Comparison of ENCODE assay signal across 7 cellular contexts in the genomic region with DNA sequence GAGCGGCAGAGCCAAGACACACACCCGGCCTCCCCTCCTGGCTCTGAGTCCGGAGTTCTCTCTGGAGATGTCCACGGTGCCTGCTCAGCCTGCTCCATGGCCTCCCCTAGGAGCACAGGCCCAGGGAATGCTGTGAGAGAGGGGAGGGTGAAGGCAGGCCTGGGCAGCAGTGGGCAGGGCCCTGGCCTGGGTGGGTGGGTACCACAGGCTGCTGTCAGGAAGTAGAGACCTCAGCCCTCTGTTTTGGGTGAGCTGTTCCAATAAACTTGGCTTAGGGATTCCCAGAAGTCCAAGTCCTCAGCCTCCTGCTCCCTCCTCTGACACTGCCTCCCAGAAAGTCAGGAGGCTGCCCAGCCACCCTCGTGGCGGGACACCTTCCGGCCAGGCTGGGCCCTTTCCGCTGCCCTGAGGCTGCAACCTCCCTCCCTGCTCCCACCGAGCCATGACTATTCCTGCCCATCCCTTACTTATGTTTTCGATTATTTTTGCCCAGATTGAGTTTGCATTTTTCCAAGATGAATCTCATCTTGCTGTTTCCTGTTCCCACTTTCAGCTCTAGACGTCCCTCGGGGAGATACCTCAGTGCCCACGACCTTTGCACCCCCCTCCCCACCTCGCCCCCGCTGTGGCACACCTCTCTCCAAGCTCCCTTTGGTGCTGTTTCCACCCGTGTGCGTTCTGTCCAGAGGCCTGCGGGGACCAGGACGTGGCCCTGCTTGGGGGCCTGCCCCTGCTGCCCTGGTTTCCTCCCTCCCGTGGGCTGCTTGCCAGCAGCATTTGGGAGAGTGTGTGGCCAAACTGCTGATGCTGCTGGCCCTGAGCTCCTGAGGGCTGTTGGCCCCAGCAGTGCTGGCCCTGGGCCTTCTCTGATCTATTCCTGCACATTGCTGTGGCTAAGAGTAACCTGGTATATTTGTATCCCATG. TPM values are rescaled to one million over a fixed set of nuclear protein-coding genes. Genes with fewer than 3 reads are reported as not detected.
DNase-seq lines count a peak whose midpoint lies in the region; ATAC-seq lines count a peak whose summit lies in the region.
"Had no signal": no experiment of that assay in that cellular context is flagged by ENCODE, and none has a peak within 500 bp of the region (broad histone marks: within the 10 kb centered on the region; RNA-seq: fewer than 3 reads in every experiment).

No MANE protein-coding gene starts in this region.

- H3K4me1 ChIP-seq in ACC112 (ENCODE audit: control insufficient read depth, insufficient read depth, low read length, unreplicated experiment) = peaks cover 37% of the 10 kb centered on the region

- H3K36me3 Mint-ChIP-seq in activated CD8-positive, alpha-beta T cell treated with anti-CD3 and anti-CD28 coated beads, Interleukin-2, amount 10 ng/mL, durations not matched to agents 7 days and 5 days (ENCODE audit: low read depth) = no peaks in the 10 kb centered on the region

- CTCF ChIA-PET in activated CD8-positive, alpha-beta T cell treated with anti-CD3 and anti-CD28 coated beads, Interleukin-2, amount 10 ng/mL, durations not matched to agents 7 days and 5 days (lab: Charles Lee) = interaction anchor here (0.9 to 3.0 kb wide), 3 partner anchors 9 to 109 kb away, joined by 3 to 8 read pairs (median 4); no protein-coding TSS in a partner anchor

- H3K27me3 Mint-ChIP-seq in activated CD8-positive, alpha-beta T cell treated with anti-CD3 and anti-CD28 coated beads, Interleukin-2, amount 10 ng/mL, durations not matched to agents 7 days and 5 days (ENCODE audit: low read depth) = peaks cover 2% of the 10 kb centered on the region

- H3K27ac ChIP-seq in ACC112 (ENCODE audit: low read depth, low read length) = peak overlapping the region; percentile 98
- H3K27ac ChIP-seq: PC-9 had no signal

- POLR2A ChIA-PET in activated CD8-positive, alpha-beta T cell treated with anti-CD3 and anti-CD28 coated beads, Interleukin-2, amount 10 ng/mL, durations not matched to agents 7 days and 5 days (lab: Charles Lee) = no interaction called here

- peak in 34 of 58 donors; percentile 9 to 71 (median 42) for DNase-seq in anterior cingulate cortex (lab: John Stamatoyannopoulos, UW)
- DNase-seq in kidney tubule cell (ENCODE audit: low spot score) = peak; percentile 62
- DNase-seq in activated CD8-positive, alpha-beta T cell treated with anti-CD3 and anti-CD28 coated beads, Interleukin-2, amount 10 ng/mL, durations not matched to agents 7 days and 5 days = no peak
- DNase-seq in DMS53 (lab: John Stamatoyannopoulos, UW) = no peak
- DNase-seq: PC-9 had no signal

- H3K36me3 ChIP-seq in ACC112 (ENCODE audit: insufficient read depth, low read length) = no peaks in the 10 kb centered on the region

- no peak overlapping the region for H3K27ac Mint-ChIP-seq in activated CD8-positive, alpha-beta T cell treated with anti-CD3 and anti-CD28 coated beads, Interleukin-2, amount 10 ng/mL, durations not matched to agents 7 days and 5 days

- H3K27me3 ChIP-seq in ACC112 (ENCODE audit: insufficient read depth, low read length) = no peaks in the 10 kb centered on the region

- peak overlapping the region; percentile 37 for H3K4me3 ChIP-seq in ACC112 (ENCODE audit: low read depth, low read length)
- H3K4me3 ChIP-seq: PC-9 had no signal

- H3K4me1 Mint-ChIP-seq in activated CD8-positive, alpha-beta T cell treated with anti-CD3 and anti-CD28 coated beads, Interleukin-2, amount 10 ng/mL, durations not matched to agents 7 days and 5 days (ENCODE audit: low read depth) = peaks cover 12% of the 10 kb centered on the region

- H3K4me3 Mint-ChIP-seq in activated CD8-positive, alpha-beta T cell treated with anti-CD3 and anti-CD28 coated beads, Interleukin-2, amount 10 ng/mL, durations not matched to agents 7 days and 5 days = no peak overlapping the region

- peak overlapping the region; percentile 88 for H2AFZ ChIP-seq in ACC112 (ENCODE audit: low read length, unreplicated experiment)
- H2AFZ ChIP-seq: PC-9 had no signal

- H3K79me2 ChIP-seq in ACC112 (ENCODE audit: control insufficient read depth, insufficient read depth, low read length, unreplicated experiment) = no peaks in the 10 kb centered on the region

- no peak for ATAC-seq in activated CD8-positive, alpha-beta T cell treated with anti-CD3 and anti-CD28 coated beads, Interleukin-2, amount 10 ng/mL, durations not matched to agents 7 days and 5 days
- ATAC-seq in HG03439 (IDR thresholded peaks at IDR 0.05; ENCODE audit: unreplicated experiment) = no peak

- no peaks in the 10 kb centered on the region for H3K9me3 Mint-ChIP-seq in activated CD8-positive, alpha-beta T cell treated with anti-CD3 and anti-CD28 coated beads, Interleukin-2, amount 10 ng/mL, durations not matched to agents 7 days and 5 days (ENCODE audit: insufficient read depth)

RNA-seq across cellular contexts. Expression of gene POLM, which starts 5.8 kb away (rescaled TPM):
- 10 to 100 TPM; 37.3 to 37.9 TPM for total RNA-seq in activated CD8-positive, alpha-beta T cell treated with anti-CD3 and anti-CD28 coated beads, Interleukin-2, amount 10 ng/mL, durations not matched to agents 7 days and 5 days

RNA-seq across cellular contexts. Expression of gene AEBP1, which starts 16.0 kb away (rescaled TPM):
- 10 to 100 TPM; 13.0 to 15.7 TPM for total RNA-seq in activated CD8-positive, alpha-beta T cell treated with anti-CD3 and anti-CD28 coated beads, Interleukin-2, amount 10 ng/mL, durations not matched to agents 7 days and 5 days

RNA-seq across cellular contexts. Expression of gene PGAM2, which starts 22.8 kb away (rescaled TPM):
- total RNA-seq in activated CD8-positive, alpha-beta T cell treated with anti-CD3 and anti-CD28 coated beads, Interleukin-2, amount 10 ng/mL, durations not matched to agents 7 days and 5 days = under 1 TPM; 0.34 to 0.68 TPM

RNA-seq across cellular contexts. Expression of gene POLD2, which starts 35.2 kb away (rescaled TPM):
- 100 to 1,000 TPM; 134 to 135 TPM for total RNA-seq in activated CD8-positive, alpha-beta T cell treated with anti-CD3 and anti-CD28 coated beads, Interleukin-2, amount 10 ng/mL, durations not matched to agents 7 days and 5 days

RNA-seq across cellular contexts. Expression of gene DBNL, which starts 43.7 kb away (rescaled TPM):
- 100 to 1,000 TPM; 165 to 166 TPM for total RNA-seq in activated CD8-positive, alpha-beta T cell treated with anti-CD3 and anti-CD28 coated beads, Interleukin-2, amount 10 ng/mL, durations not matched to agents 7 days and 5 days

Comparison
In these comparisons a context has a peak if more than half of its experiments do, and no peak if none do; other contexts are left out.
1. DNase-seq: peak in anterior cingulate cortex (34 of 58) and kidney tubule cell (single experiment); none in activated CD8-positive, alpha-beta T cell treated with anti-CD3 and anti-CD28 coated beads, Interleukin-2, amount 10 ng/mL, durations not matched to agents 7 days and 5 days (single experiment) and DMS53 (single experiment).